9 cellular contexts compared by ENCODE assay signal in genomic region chr22:20531404-20532181, GRCh38. TPM values are rescaled to one million over a fixed set of nuclear protein-coding genes. Genes with fewer than 3 reads are reported as not detected.
DNase-seq lines count a peak whose midpoint lies in the region; ATAC-seq and TF ChIP-seq lines count a peak whose summit lies in the region.
"Had no signal": no experiment of that assay in that cellular context is flagged by ENCODE, and none has a peak within 500 bp of the region (broad histone marks: within the 10 kb centered on the region; RNA-seq: fewer than 3 reads in every experiment).

No MANE protein-coding gene starts in this region.

- H3K27ac Mint-ChIP-seq in T-helper 2 cell treated with Interferon-gamma antibody and Interleukin-4, amounts not matched to agents 5 μg/mL and 100 μg/mL, for 36 hours: peak overlapping the region; percentile 37
- peak overlapping the region; percentile 63 for H3K27ac Mint-ChIP-seq in activated CD8-positive, alpha-beta T cell treated with anti-CD3 and anti-CD28 coated beads for 36 hours

- no peaks in the 10 kb centered on the region for H3K27me3 ChIP-seq in heart left ventricle

- peak overlapping the region; percentile 1 to 90 (median 78) for H3K27ac ChIP-seq in heart left ventricle
- H3K27ac ChIP-seq: VCaP had no signal

- H3K36me3 ChIP-seq in heart left ventricle: peaks cover 0 to 46% (median 9%) of the 10 kb centered on the region in 9 donors

- POLR2A ChIA-PET in activated CD8-positive, alpha-beta T cell treated with anti-CD3 and anti-CD28 coated beads for 36 hours (lab: Charles Lee): interaction anchor here (0.8 to 1.0 kb wide), 2 partner anchors 19 to 24 kb away, joined by 3 to 4 read pairs; partner anchors contain the start of gene MED15

- peaks cover 17 to 78% (median 65%) of the 10 kb centered on the region in 12 donors for H3K4me1 ChIP-seq in heart left ventricle

- CTCF ChIA-PET in activated CD8-positive, alpha-beta T cell treated with anti-CD3 and anti-CD28 coated beads for 36 hours (lab: Charles Lee): interaction anchor here (1.1 to 2.9 kb wide), 3 partner anchors 8 to 33 kb away, joined by 4 to 17 read pairs (median 9); no protein-coding TSS in a partner anchor

- DNase-seq in T-helper 2 cell treated with Interferon-gamma antibody and Interleukin-4, amounts not matched to agents 5 μg/mL and 100 μg/mL, for 36 hours (ENCODE audit: low spot score): no peak
- no peak for DNase-seq in T-helper 2 cell
- no peak for DNase-seq in activated CD8-positive, alpha-beta T cell treated with anti-CD3 and anti-CD28 coated beads for 36 hours
- DNase-seq in heart left ventricle: peak; percentile 61 to 69 (median 64)
- peak; percentile 68 for DNase-seq in putamen (ENCODE audit: low spot score)
- DNase-seq in NCI-H82 treated with DMSO at 0.1 percent for 48 hours (lab: John Stamatoyannopoulos, UW; ENCODE audit: unreplicated experiment): no peak

- intact Hi-C loops in activated CD8-positive, alpha-beta T cell treated with anti-CD3 and anti-CD28 coated beads for 36 hours (cut with micrococcal nuclease): no loop called here
- intact Hi-C loops in heart left ventricle (cut with DNase I): loop anchor here in 1 of 10 donors (2.0 kb wide), 1 partner anchor 21 kb away; no protein-coding TSS in a partner anchor

- no peak overlapping the region for H3K4me3 Mint-ChIP-seq in T-helper 2 cell treated with Interferon-gamma antibody and Interleukin-4, amounts not matched to agents 5 μg/mL and 100 μg/mL, for 36 hours
- H3K4me3 Mint-ChIP-seq in activated CD8-positive, alpha-beta T cell treated with anti-CD3 and anti-CD28 coated beads for 36 hours: no peak overlapping the region

- TF ChIP-seq POLR2A in heart left ventricle (IDR thresholded peaks at IDR 0.05): no peak

- no peaks in the 10 kb centered on the region for H3K9me3 ChIP-seq in heart left ventricle

- peaks cover 30% of the 10 kb centered on the region for H3K4me1 Mint-ChIP-seq in T-helper 2 cell treated with Interferon-gamma antibody and Interleukin-4, amounts not matched to agents 5 μg/mL and 100 μg/mL, for 36 hours (ENCODE audit: low read depth)
- H3K4me1 Mint-ChIP-seq in activated CD8-positive, alpha-beta T cell treated with anti-CD3 and anti-CD28 coated beads for 36 hours (ENCODE audit: low read depth): peaks cover 72% of the 10 kb centered on the region

- H3K9me3 Mint-ChIP-seq in T-helper 2 cell treated with Interferon-gamma antibody and Interleukin-4, amounts not matched to agents 5 μg/mL and 100 μg/mL, for 36 hours: no peaks in the 10 kb centered on the region
- no peaks in the 10 kb centered on the region for H3K9me3 Mint-ChIP-seq in activated CD8-positive, alpha-beta T cell treated with anti-CD3 and anti-CD28 coated beads for 36 hours

- peaks cover 30% of the 10 kb centered on the region for H3K36me3 Mint-ChIP-seq in T-helper 2 cell treated with Interferon-gamma antibody and Interleukin-4, amounts not matched to agents 5 μg/mL and 100 μg/mL, for 36 hours (ENCODE audit: low read depth)
- H3K36me3 Mint-ChIP-seq in activated CD8-positive, alpha-beta T cell treated with anti-CD3 and anti-CD28 coated beads for 36 hours (ENCODE audit: low read depth): peaks cover 32% of the 10 kb centered on the region

- H3K4me3 ChIP-seq in heart left ventricle: no peak overlapping the region

- ATAC-seq in activated CD8-positive, alpha-beta T cell treated with anti-CD3 and anti-CD28 coated beads for 36 hours: peak; percentile 25
- ATAC-seq in heart left ventricle (peak; percentile 86 to 91 (median 90)), HG02678 (IDR thresholded peaks at IDR 0.05; ENCODE audit: unreplicated experiment) (no peak), GM18498 (IDR thresholded peaks at IDR 0.05; ENCODE audit: unreplicated experiment) (no peak)

- no peaks in the 10 kb centered on the region for H3K27me3 Mint-ChIP-seq in T-helper 2 cell treated with Interferon-gamma antibody and Interleukin-4, amounts not matched to agents 5 μg/mL and 100 μg/mL, for 36 hours (ENCODE audit: low read depth)
- no peaks in the 10 kb centered on the region for H3K27me3 Mint-ChIP-seq in activated CD8-positive, alpha-beta T cell treated with anti-CD3 and anti-CD28 coated beads for 36 hours

- WGBS in heart left ventricle, 4 donors: 24 to 31% (median 26%) methylated on average over 13 to 15 of the region's 15 CpGs

- TF ChIP-seq CTCF in activated CD8-positive, alpha-beta T cell treated with anti-CD3 and anti-CD28 coated beads for 36 hours (IDR thresholded peaks at IDR 0.05): no peak
- no peak for TF ChIP-seq CTCF in heart left ventricle (IDR thresholded peaks at IDR 0.05)

RNA-seq across cellular contexts. Expression of gene MED15, which starts 24.2 kb away (rescaled TPM):
- total RNA-seq in activated CD8-positive, alpha-beta T cell treated with anti-CD3 and anti-CD28 coated beads for 36 hours: 100 to 1,000 TPM; 110 to 118 TPM
- 10 to 100 TPM; 27.9 to 78.3 (median 43.0) TPM for total RNA-seq in heart left ventricle
- polyA plus RNA-seq in heart left ventricle: 10 to 100 TPM; 29.1 to 42.6 TPM

RNA-seq across cellular contexts. Expression of gene KLHL22, which starts 36.0 kb away (rescaled TPM):
- total RNA-seq in activated CD8-positive, alpha-beta T cell treated with anti-CD3 and anti-CD28 coated beads for 36 hours: 10 to 100 TPM; 16.3 to 17.9 TPM
- 10 to 100 TPM; 10.2 to 23.6 (median 17.1) TPM for total RNA-seq in heart left ventricle
- 10 to 100 TPM; 11.3 to 14.3 TPM for polyA plus RNA-seq in heart left ventricle

Comparison
In these comparisons a context has a peak if more than half of its experiments do, and no peak if none do; other contexts are left out.
1. DNase-seq: peak in heart left ventricle (5 of 5) and putamen (single experiment); none in T-helper 2 cell treated with Interferon-gamma antibody and Interleukin-4, amounts not matched to agents 5 μg/mL and 100 μg/mL, for 36 hours (single experiment), T-helper 2 cell (0 of 5), activated CD8-positive, alpha-beta T cell treated with anti-CD3 and anti-CD28 coated beads for 36 hours (single experiment) and NCI-H82 treated with DMSO at 0.1 percent for 48 hours (single experiment).
2. ATAC-seq: peak in activated CD8-positive, alpha-beta T cell treated with anti-CD3 and anti-CD28 coated beads for 36 hours (single experiment) and heart left ventricle (4 of 4); none in HG02678 (single experiment) and GM18498 (single experiment).